ENCODE assay signal across 10 cellular contexts in the genomic region with DNA sequence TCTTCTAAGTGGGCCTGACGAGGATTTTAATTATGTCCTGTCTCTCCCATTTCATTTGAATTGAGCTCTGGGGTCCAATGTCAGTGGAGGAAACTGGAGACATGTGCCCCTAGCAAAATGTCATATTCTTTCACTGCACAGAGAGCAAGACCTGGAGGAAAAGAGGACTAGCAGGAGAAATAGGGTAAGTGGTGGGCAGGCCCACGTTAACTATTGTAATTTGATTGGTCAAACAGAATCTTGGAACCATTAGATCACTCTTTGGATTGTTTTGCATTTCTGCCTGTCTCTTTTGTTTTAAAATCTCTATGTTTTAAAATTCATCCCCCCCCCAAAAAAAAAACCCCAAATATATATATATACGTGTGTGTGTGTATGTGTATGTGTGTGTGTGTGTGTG.
DNase-seq lines count a peak whose midpoint lies in the region; ATAC-seq and TF ChIP-seq lines count a peak whose summit lies in the region.
"Had no signal": no experiment of that assay in that cellular context is flagged by ENCODE, and none has a peak within 500 bp of the region (broad histone marks: within the 10 kb centered on the region; RNA-seq: fewer than 3 reads in every experiment).

No MANE protein-coding gene starts in this region.

- DNase-seq in AG20443 (ENCODE audit: low spot score), result peak; percentile 24
- DNase-seq in chondrocyte (ENCODE audit: low spot score), result no peak
- DNase-seq in UCSD-AML1 (lab: John Stamatoyannopoulos, UW; ENCODE audit: unreplicated experiment), result no peak
- DNase-seq in activated CD4-positive, CD25-positive, alpha-beta regulatory T cell (lab: John Stamatoyannopoulos, UW), result no peak
- no peak for DNase-seq in substantia nigra (lab: John Stamatoyannopoulos, UW)
- DNase-seq in gastrocnemius medialis, result no peak
- DNase-seq: BE2C had no signal

- no peak for TF ChIP-seq CTCF in HEK293 (tag by site-specific recombination; IDR thresholded peaks at IDR 0.05)
- TF ChIP-seq CTCF in chondrocyte (IDR thresholded peaks at IDR 0.05), result no peak
- TF ChIP-seq CTCF in nephron (IDR thresholded peaks at IDR 0.05; ENCODE audit: unreplicated experiment in 3 of 3), result no peak
- no peak for TF ChIP-seq CTCF in gastrocnemius medialis (IDR thresholded peaks at IDR 0.05 in 4 of 5, conservative IDR thresholded peaks at IDR 0.05 in 1 of 5)

- H3K9me3 Mint-ChIP-seq in chondrocyte (ENCODE audit: low read depth) (peaks cover 3% of the 10 kb centered on the region), nephron (peaks cover 15% of the 10 kb centered on the region)

- peak overlapping the region; percentile 51 for H3K27ac Mint-ChIP-seq in chondrocyte (ENCODE audit: unreplicated experiment)
- peak overlapping the region; percentile 84 to 89 (median 84) for H3K27ac Mint-ChIP-seq in nephron

- intact Hi-C loops in gastrocnemius medialis (cut with DNase I; ENCODE audit: low total_unique reads), result no loop called here

- no peak for TF ChIP-seq POLR2A in gastrocnemius medialis (IDR thresholded peaks at IDR 0.05)

- H3K36me3 ChIP-seq in HEK293 (ENCODE audit: control insufficient read depth in 2 of 2, insufficient read depth in 1 of 2, low read length in 2 of 2), result no peaks in the 10 kb centered on the region
- no peaks in the 10 kb centered on the region for H3K36me3 ChIP-seq in gastrocnemius medialis
- H3K36me3 ChIP-seq: BE2C, cardiac muscle cell had no signal

- H3K4me1 ChIP-seq in HEK293 (ENCODE audit: control insufficient read depth, insufficient read depth, low read length), result no peaks in the 10 kb centered on the region; the same call in 1 of the 2 replicates
- H3K4me1 ChIP-seq in gastrocnemius medialis, result no peaks in the 10 kb centered on the region
- H3K4me1 ChIP-seq: BE2C had no signal

- POLR2A ChIA-PET in HEK293 (lab: Yijun Ruan, JAX), result no interaction called here

- no peak for ATAC-seq in gastrocnemius medialis

- H3K4me3 ChIP-seq in HEK293 (ENCODE audit: low read depth, low read length) (no peak overlapping the region), gastrocnemius medialis (peak overlapping the region in 1 of 4 donors; percentile 20)
- H3K4me3 ChIP-seq: cardiac muscle cell had no signal

- in situ Hi-C loops in gastrocnemius medialis (cut with MboI; ENCODE audit: low sequenced_read_pairs in 4 of 4), result no loop called here

- no peaks in the 10 kb centered on the region for H3K9me3 ChIP-seq in HEK293 (ENCODE audit: control insufficient read depth, insufficient read depth, low read depth, low read length)
- no peaks in the 10 kb centered on the region for H3K9me3 ChIP-seq in gastrocnemius medialis
- H3K9me3 ChIP-seq: BE2C had no signal

- H3K27me3 Mint-ChIP-seq in chondrocyte (ENCODE audit: low read depth) (no peaks in the 10 kb centered on the region), nephron (ENCODE audit: low read depth) (peaks cover 7% of the 10 kb centered on the region)

- H3K27ac ChIP-seq in HEK293 (ENCODE audit: extremely low read depth, low read depth, low read length) (no peak overlapping the region), substantia nigra (ENCODE audit: low read depth, low read length, poor library complexity, severe bottlenecking) (no peak overlapping the region), gastrocnemius medialis (peak overlapping the region in 1 of 4 donors; percentile 6)
- H3K27ac ChIP-seq: cardiac muscle cell had no signal

- no peak overlapping the region for H3K4me3 Mint-ChIP-seq in chondrocyte (ENCODE audit: unreplicated experiment)
- no peak overlapping the region for H3K4me3 Mint-ChIP-seq in nephron

- H3K36me3 Mint-ChIP-seq in chondrocyte (ENCODE audit: low read depth) (no peaks in the 10 kb centered on the region), nephron (ENCODE audit: low read depth) (no peaks in the 10 kb centered on the region)

- H3K27me3 ChIP-seq in gastrocnemius medialis, result no peaks in the 10 kb centered on the region
- H3K27me3 ChIP-seq: BE2C, cardiac muscle cell had no signal

- H3K4me1 Mint-ChIP-seq in chondrocyte (ENCODE audit: low read depth) (peaks cover 25% of the 10 kb centered on the region), nephron (peaks cover 22% of the 10 kb centered on the region)

- CTCF ChIA-PET in HEK293 (lab: Yijun Ruan, JAX), result no interaction called here

TF ChIP-seq in HEK293, 187 proteins besides CTCF, POLR2A, EP300 and RAD21:
- no peak for TF ChIP-seq ZNF239 (tag by site-specific recombination; IDR thresholded peaks at IDR 0.05)
- TF ChIP-seq ZNF335 (tag by site-specific recombination; conservative IDR thresholded peaks at IDR 0.05), result 0 out of 2 replicates have a peak, but pooled peaks have one; percentile 41
